In genomic region chr7:148437043-148437442, GRCh38 we compare ENCODE assay signal across 1 cellular context.
TF ChIP-seq lines count a peak whose summit lies in the region.

No MANE protein-coding gene starts in this region.

TF ChIP-seq in GM23338, 12 proteins besides CTCF, POLR2A, EP300 and RAD21:
- TF ChIP-seq REST (IDR thresholded peaks at IDR 0.05; ENCODE audit: unreplicated experiment), result no peak
- no peak for TF ChIP-seq ETS1 (IDR thresholded peaks at IDR 0.05)
- TF ChIP-seq JUNB (IDR thresholded peaks at IDR 0.05; ENCODE audit: unreplicated experiment), result no peak
- TF ChIP-seq STAT1 (IDR thresholded peaks at IDR 0.05; ENCODE audit: unreplicated experiment), result no peak
- TF ChIP-seq CREB1 (CRISPR knock-in tag; IDR thresholded peaks at IDR 0.05; ENCODE audit: low read depth), result no peak
- no peak for TF ChIP-seq ZNF331 (CRISPR knock-in tag; IDR thresholded peaks at IDR 0.05; ENCODE audit: low read depth)
- TF ChIP-seq ZNF114 (CRISPR knock-in tag; IDR thresholded peaks at IDR 0.05), result no peak
- no peak for TF ChIP-seq EZH2 (IDR thresholded peaks at IDR 0.05; ENCODE audit: low read depth, unreplicated experiment)
